In the genomic region with DNA sequence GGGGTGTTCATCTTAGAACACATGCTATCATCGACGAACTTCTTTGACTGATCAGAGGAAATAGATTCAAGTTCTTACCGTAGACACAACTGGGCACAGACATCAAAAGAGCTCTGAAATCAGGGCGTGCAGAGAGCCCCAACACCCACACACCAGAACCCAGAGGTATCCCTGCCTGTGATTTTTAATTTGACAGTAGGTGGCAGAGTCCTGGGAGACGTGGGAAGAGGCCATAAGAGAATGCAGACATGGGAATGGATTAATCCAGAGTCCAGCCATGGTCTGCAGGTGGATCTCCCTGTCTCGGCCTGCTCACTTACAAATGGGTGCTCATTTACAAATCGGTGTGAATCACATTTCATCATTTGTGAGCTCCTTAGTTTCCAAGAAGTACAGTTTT, we compare ENCODE assay signal across 18 cellular contexts. TPM values are rescaled to one million over a fixed set of nuclear protein-coding genes. Genes with fewer than 3 reads are reported as not detected.
"Had no signal": no experiment of that assay in that cellular context is flagged by ENCODE, and none has a peak within 500 bp of the region (broad histone marks: within the 10 kb centered on the region; RNA-seq: fewer than 3 reads in every experiment).

No MANE protein-coding gene starts in this region.

RNA-seq across cellular contexts. Expression of gene MAGEA9, which starts 3.7 kb away (rescaled TPM):
- total RNA-seq: natural killer cell treated with Interleukin-12 subunit alpha and Interleukin-12 subunit beta and Interleukin-15 and Interleukin-18, amount 100 ng/mL, for 72 hours; neural crest cell; omental fat pad; osteocyte; pancreas; posterior vena cava; prostate gland; pulmonary artery endothelial cell; right atrium auricular region; sciatic nerve; smooth muscle cell; spleen; suprapubic skin; testis; transverse colon; upper lobe of right lung; urinary bladder; uterus had no signal
- polyA plus RNA-seq: pancreas, smooth muscle cell, spleen, urinary bladder had no signal
